ENCODE assay signal across 14 cellular contexts in the genomic region with DNA sequence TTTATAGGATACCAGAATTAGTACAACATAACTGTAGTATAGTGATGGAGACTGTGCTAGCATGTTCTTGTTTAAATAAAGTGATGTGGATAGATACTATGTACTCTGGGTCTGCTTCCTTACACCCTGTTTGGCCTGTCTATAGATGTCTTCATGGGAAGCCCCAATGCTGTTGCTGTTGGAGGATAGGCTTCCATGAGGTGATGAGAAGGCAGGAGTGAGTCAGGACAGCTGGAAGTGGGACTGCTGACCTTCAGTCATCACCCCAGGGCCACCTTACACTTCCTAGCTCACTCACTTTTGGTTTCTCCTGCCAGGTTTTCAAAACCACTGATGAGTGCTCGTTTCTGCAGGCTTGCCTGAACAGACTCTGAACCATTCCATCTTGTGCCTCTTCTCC. TPM values are rescaled to one million over a fixed set of nuclear protein-coding genes. Genes with fewer than 3 reads are reported as not detected.
A peak's percentile ranks its signal among the peaks of the same experiment; 100 is the strongest.
DNase-seq lines count a peak whose midpoint lies in the region; ATAC-seq and TF ChIP-seq lines count a peak whose summit lies in the region.
"Had no signal": no experiment of that assay in that cellular context is flagged by ENCODE, and none has a peak within 500 bp of the region (broad histone marks: within the 10 kb centered on the region; RNA-seq: fewer than 3 reads in every experiment).

No MANE protein-coding gene starts in this region.

- H2AFZ ChIP-seq in mammary epithelial cell (ENCODE audit: low read depth, low read length) = no peak overlapping the region

- ATAC-seq in GM18870 (IDR thresholded peaks at IDR 0.05; ENCODE audit: unreplicated experiment) = peak; percentile 61
- ATAC-seq in HG03342 (IDR thresholded peaks at IDR 0.05; ENCODE audit: unreplicated experiment) = peak; percentile 44

- no peaks in the 10 kb centered on the region for H3K36me3 Mint-ChIP-seq in neural crest cell (ENCODE audit: low read depth)
- peaks cover 5% of the 10 kb centered on the region for H3K36me3 Mint-ChIP-seq in progenitor cell of endocrine pancreas (ENCODE audit: insufficient read depth)

- H3K27me3 ChIP-seq in mammary epithelial cell (ENCODE audit: insufficient read depth, low read length) = no peaks in the 10 kb centered on the region

- H3K4me3 ChIP-seq in mammary epithelial cell (replicated peaks in 1 of 3; ENCODE audit: insufficient read depth in 1 of 3, low read depth in 2 of 3, low read length in 3 of 3) = no peak overlapping the region

- peaks cover 56% of the 10 kb centered on the region for H3K4me1 ChIP-seq in mammary epithelial cell (ENCODE audit: insufficient read depth, low read length)

- CTCF ChIA-PET in mammary epithelial cell (lab: Charles Lee; ENCODE audit: low non-redundant PET) = interaction anchor here (0.6 kb wide), 1 partner anchor 31 kb away, joined by 15 read pairs; no protein-coding TSS in a partner anchor

- no peak overlapping the region for H3K9ac ChIP-seq in mammary epithelial cell (ENCODE audit: insufficient read depth, low read length)

- H3K27ac ChIP-seq in mammary epithelial cell (ENCODE audit: insufficient read depth, low read depth, low read length) = peak overlapping the region; percentile 68

- no peak for TF ChIP-seq POLR2A in erythroblast (IDR thresholded peaks at IDR 0.05; ENCODE audit: low read length)

- no TSS peak for BruUV-seq in mammary epithelial cell (replicated peaks; lab: Mats Ljungman, UMichigan)

- no peaks in the 10 kb centered on the region for H4K20me1 ChIP-seq in mammary epithelial cell (ENCODE audit: insufficient read depth, low read length)

- H3K79me2 ChIP-seq in mammary epithelial cell (ENCODE audit: insufficient read depth, low read length) = peaks cover 66% of the 10 kb centered on the region

- DNase-seq in mammary epithelial cell (peak; percentile 98), neural crest cell (ENCODE audit: low read depth, low spot score) (no peak), erythroblast (lab: John Stamatoyannopoulos, UW) (no peak), midbrain (lab: John Stamatoyannopoulos, UW) (no peak), progenitor cell of endocrine pancreas (ENCODE audit: low spot score, unreplicated experiment) (no peak)
- DNase-seq in activated CD4-positive, alpha-beta T cell treated with anti-CD3 and anti-CD28 coated beads, Interleukin-2, amount 50 U/mL, for 4 hours = no peak
- DNase-seq: activated T-cell treated with anti-CD3 and anti-CD28 coated beads, Interleukin-2, amount 50 U/mL, for 24 hours; DMS153; hypothalamus; NCI-H1694; NK-92 treated with Interleukin-12 subunit alpha and Interleukin-12 subunit beta, amount 100 ng/mL, for 24 hours had no signal

- no peak overlapping the region for H3K4me3 Mint-ChIP-seq in neural crest cell
- no peak overlapping the region for H3K4me3 Mint-ChIP-seq in progenitor cell of endocrine pancreas (ENCODE audit: low read depth)
- H3K4me3 Mint-ChIP-seq: activated T-cell treated with anti-CD3 and anti-CD28 coated beads, Interleukin-2, amount 50 U/mL, for 24 hours; T-helper 2 cell treated with Interferon-gamma antibody and Interleukin-4, amounts not matched to agents 5 μg/mL and 100 μg/mL, for 36 hours had no signal

- no peaks in the 10 kb centered on the region for H3K9me3 Mint-ChIP-seq in neural crest cell
- H3K9me3 Mint-ChIP-seq in progenitor cell of endocrine pancreas (ENCODE audit: low read depth) = no peaks in the 10 kb centered on the region
- H3K9me3 Mint-ChIP-seq: activated T-cell treated with anti-CD3 and anti-CD28 coated beads, Interleukin-2, amount 50 U/mL, for 24 hours; T-helper 2 cell treated with Interferon-gamma antibody and Interleukin-4, amounts not matched to agents 5 μg/mL and 100 μg/mL, for 36 hours had no signal

- H3K4me1 Mint-ChIP-seq in neural crest cell = peaks cover 6% of the 10 kb centered on the region
- H3K4me1 Mint-ChIP-seq in progenitor cell of endocrine pancreas (ENCODE audit: low read depth) = peaks cover 6% of the 10 kb centered on the region

- in situ Hi-C loops in mammary epithelial cell (cut with MboI; ENCODE audit: low sequenced_read_pairs in 2 of 2) = loop anchor here in 1 of 2 donors (10.0 kb wide), 1 partner anchor 88 kb away; no protein-coding TSS in a partner anchor

- no peaks in the 10 kb centered on the region for H3K9me3 ChIP-seq in mammary epithelial cell (replicated peaks; ENCODE audit: insufficient read depth, low read length)

- peaks cover 3% of the 10 kb centered on the region for H3K36me3 ChIP-seq in mammary epithelial cell (ENCODE audit: insufficient read depth, low read length)

- H3K27ac Mint-ChIP-seq in neural crest cell (ENCODE audit: unreplicated experiment) = peak overlapping the region; percentile 43
- no peak overlapping the region for H3K27ac Mint-ChIP-seq in progenitor cell of endocrine pancreas
- H3K27ac Mint-ChIP-seq: activated T-cell treated with anti-CD3 and anti-CD28 coated beads, Interleukin-2, amount 50 U/mL, for 24 hours; T-helper 2 cell treated with Interferon-gamma antibody and Interleukin-4, amounts not matched to agents 5 μg/mL and 100 μg/mL, for 36 hours had no signal

- no peaks in the 10 kb centered on the region for H3K27me3 Mint-ChIP-seq in neural crest cell (ENCODE audit: low read depth)
- H3K27me3 Mint-ChIP-seq in progenitor cell of endocrine pancreas = no peaks in the 10 kb centered on the region
- H3K27me3 Mint-ChIP-seq: activated T-cell treated with anti-CD3 and anti-CD28 coated beads, Interleukin-2, amount 50 U/mL, for 24 hours had no signal

- H3K4me2 ChIP-seq in mammary epithelial cell (ENCODE audit: insufficient read depth, low read depth, low read length) = peak overlapping the region; percentile 51

- 0% methylated on average over 1 of the region's 1 CpG for WGBS in mammary epithelial cell (ENCODE audit: low coverage, missing lambda C conversion rate)

- dilution Hi-C loops in mammary epithelial cell (cut with HindIII; ENCODE audit: low sequenced_read_pairs) = no loop called here

- intact Hi-C loops in mammary epithelial cell (cut with micrococcal nuclease) = loop anchor here (2.0 kb wide), 1 partner anchor 42 kb away; no protein-coding TSS in a partner anchor

- no peak for TF ChIP-seq CTCF in mammary epithelial cell (conservative IDR thresholded peaks at IDR 0.05 in 1 of 2, IDR thresholded peaks at IDR 0.05 in 1 of 2; ENCODE audit: extremely low read depth in 1 of 2, insufficient read depth in 1 of 2, low read depth in 1 of 2, low read length in 2 of 2)
- no peak for TF ChIP-seq CTCF in neural crest cell (conservative IDR thresholded peaks at IDR 0.05)
- TF ChIP-seq CTCF in progenitor cell of endocrine pancreas (IDR thresholded peaks at IDR 0.05; ENCODE audit: unreplicated experiment) = no peak

RNA-seq across cellular contexts. Expression of a gene that starts 4.2 kb away (rescaled TPM):
- total RNA-seq in mammary epithelial cell (1 to 10 TPM in 1 of 2 donors, under 1 TPM in 1; 0.83 to 1.3 TPM), neural crest cell (not detected in 2 replicates), progenitor cell of endocrine pancreas (not detected in 2 replicates)
- 1.6 TPM for polyA plus RNA-seq in mammary epithelial cell
- polyA minus RNA-seq in mammary epithelial cell = not detected
